Comparison of ENCODE assay signal across 8 cellular contexts in the genomic region with DNA sequence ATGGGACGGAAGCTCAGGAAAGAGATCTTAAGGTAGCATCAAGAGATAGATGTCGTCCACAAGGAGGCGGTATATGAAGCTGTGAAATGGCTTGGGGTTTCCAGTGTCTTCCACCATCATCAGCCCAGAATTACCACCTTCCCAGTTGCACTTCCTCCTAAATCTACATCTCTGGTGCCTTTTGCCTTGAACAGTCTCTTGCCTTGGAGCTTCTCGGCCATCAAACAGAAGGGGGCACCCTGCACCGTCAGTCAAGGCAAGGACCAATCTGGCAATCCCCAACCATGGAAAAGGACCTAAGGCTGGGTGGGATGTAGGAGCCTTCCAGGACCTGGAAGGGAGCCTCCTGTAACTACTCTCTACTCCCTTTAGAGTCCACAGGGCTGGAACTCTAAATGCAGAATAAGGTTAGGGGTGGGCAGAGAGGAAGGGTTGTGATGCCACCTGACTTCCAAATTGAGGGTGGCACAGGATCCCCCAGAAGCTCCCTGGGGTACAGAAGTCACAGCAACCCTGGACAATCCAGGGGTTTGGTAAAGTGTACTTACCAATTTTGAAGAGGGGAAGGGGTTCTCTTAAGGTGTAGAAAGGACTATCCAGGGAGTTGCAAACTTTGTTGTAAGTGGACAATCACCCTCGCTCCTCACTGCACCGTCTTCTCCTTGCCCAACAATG. TPM values are rescaled to one million over a fixed set of nuclear protein-coding genes. Genes with fewer than 3 reads are reported as not detected.
A peak's percentile ranks its signal among the peaks of the same experiment; 100 is the strongest.
DNase-seq lines count a peak whose midpoint lies in the region; ATAC-seq and TF ChIP-seq lines count a peak whose summit lies in the region.

No MANE protein-coding gene starts in this region.

- H3K36me3 Mint-ChIP-seq in activated T-helper 1 cell treated with anti-CD3 and anti-CD28 coated beads, Interleukin-12 subunit alpha, Interleukin-12 subunit beta, Interleukin-2, Interleukin-4 antibody, amounts not matched to agents 30 ng/mL and 10 ng/mL and 1 ng/mL, durations not matched to agents 14 hours and 24 hours and 36 hours (ENCODE audit: low read depth), result no peaks in the 10 kb centered on the region

- no peak overlapping the region for H3K4me3 Mint-ChIP-seq in activated T-helper 1 cell treated with anti-CD3 and anti-CD28 coated beads, Interleukin-12 subunit alpha, Interleukin-12 subunit beta, Interleukin-2, Interleukin-4 antibody, amounts not matched to agents 30 ng/mL and 10 ng/mL and 1 ng/mL, durations not matched to agents 14 hours and 24 hours and 36 hours

- intact Hi-C loops in activated T-helper 1 cell treated with anti-CD3 and anti-CD28 coated beads, Interleukin-12 subunit alpha, Interleukin-12 subunit beta, Interleukin-2, Interleukin-4 antibody, amounts not matched to agents 30 ng/mL and 10 ng/mL and 1 ng/mL, durations not matched to agents 14 hours and 24 hours and 36 hours (cut with micrococcal nuclease), result no loop called here

- peak; percentile 61 for ATAC-seq in HG02642 (IDR thresholded peaks at IDR 0.05; ENCODE audit: poor library complexity, unreplicated experiment)
- no peak for ATAC-seq in GM18858 (IDR thresholded peaks at IDR 0.05; ENCODE audit: unreplicated experiment)

- no peaks in the 10 kb centered on the region for H3K9me3 Mint-ChIP-seq in activated T-helper 1 cell treated with anti-CD3 and anti-CD28 coated beads, Interleukin-12 subunit alpha, Interleukin-12 subunit beta, Interleukin-2, Interleukin-4 antibody, amounts not matched to agents 30 ng/mL and 10 ng/mL and 1 ng/mL, durations not matched to agents 14 hours and 24 hours and 36 hours

- H3K4me1 Mint-ChIP-seq in activated T-helper 1 cell treated with anti-CD3 and anti-CD28 coated beads, Interleukin-12 subunit alpha, Interleukin-12 subunit beta, Interleukin-2, Interleukin-4 antibody, amounts not matched to agents 30 ng/mL and 10 ng/mL and 1 ng/mL, durations not matched to agents 14 hours and 24 hours and 36 hours (ENCODE audit: low read depth), result no peaks in the 10 kb centered on the region

- DNase-seq in anterior cingulate cortex (lab: John Stamatoyannopoulos, UW), result peak in 34 of 58 donors; percentile 10 to 73 (median 34)
- peak; percentile 12 to 13 for DNase-seq in lung microvascular endothelial cell (ENCODE audit: low read depth in 2 of 2)
- DNase-seq in activated T-helper 1 cell treated with anti-CD3 and anti-CD28 coated beads, Interleukin-12 subunit alpha, Interleukin-12 subunit beta, Interleukin-2, Interleukin-4 antibody, amounts not matched to agents 30 ng/mL and 10 ng/mL and 1 ng/mL, durations not matched to agents 14 hours and 24 hours and 36 hours (ENCODE audit: low spot score), result no peak
- DNase-seq in effector CD8-positive, alpha-beta T cell (lab: John Stamatoyannopoulos, UW), result no peak
- no peak for DNase-seq in stimulated activated naive CD4-positive, alpha-beta T cell (lab: John Stamatoyannopoulos, UW)

- peak; percentile 45 for TF ChIP-seq CTCF in C4-2B (conservative IDR thresholded peaks at IDR 0.05)

- H3K27ac Mint-ChIP-seq in activated T-helper 1 cell treated with anti-CD3 and anti-CD28 coated beads, Interleukin-12 subunit alpha, Interleukin-12 subunit beta, Interleukin-2, Interleukin-4 antibody, amounts not matched to agents 30 ng/mL and 10 ng/mL and 1 ng/mL, durations not matched to agents 14 hours and 24 hours and 36 hours, result no peak overlapping the region

- H3K27ac ChIP-seq in C4-2B, result no peak overlapping the region

- peaks cover 44% of the 10 kb centered on the region for H3K27me3 Mint-ChIP-seq in activated T-helper 1 cell treated with anti-CD3 and anti-CD28 coated beads, Interleukin-12 subunit alpha, Interleukin-12 subunit beta, Interleukin-2, Interleukin-4 antibody, amounts not matched to agents 30 ng/mL and 10 ng/mL and 1 ng/mL, durations not matched to agents 14 hours and 24 hours and 36 hours (ENCODE audit: insufficient read depth)

RNA-seq across cellular contexts. Expression of gene RYR3, which starts 1.0 kb away (rescaled TPM):
- not detected in 2 replicates for total RNA-seq in lung microvascular endothelial cell
- 0.02 TPM in 1 of 2 replicates, not detected in the other for total RNA-seq in activated T-helper 1 cell treated with anti-CD3 and anti-CD28 coated beads, Interleukin-12 subunit alpha, Interleukin-12 subunit beta, Interleukin-2, Interleukin-4 antibody, amounts not matched to agents 30 ng/mL and 10 ng/mL and 1 ng/mL, durations not matched to agents 14 hours and 24 hours and 36 hours

Comparison
In these comparisons a context has a peak if more than half of its experiments do, and no peak if none do; other contexts are left out.
1. DNase-seq: peak in anterior cingulate cortex (34 of 58) and lung microvascular endothelial cell (2 of 2); none in activated T-helper 1 cell treated with anti-CD3 and anti-CD28 coated beads, Interleukin-12 subunit alpha, Interleukin-12 subunit beta, Interleukin-2, Interleukin-4 antibody, amounts not matched to agents 30 ng/mL and 10 ng/mL and 1 ng/mL, durations not matched to agents 14 hours and 24 hours and 36 hours (single experiment), effector CD8-positive, alpha-beta T cell (single experiment) and stimulated activated naive CD4-positive, alpha-beta T cell (0 of 6).